In genomic region chr9:135501261-135502167, GRCh38 we compare ENCODE assay signal across 9 cellular contexts. TPM values are rescaled to one million over a fixed set of nuclear protein-coding genes. Genes with fewer than 3 reads are reported as not detected.
DNase-seq lines count a peak whose midpoint lies in the region; ATAC-seq, FAIRE-seq and TF ChIP-seq lines count a peak whose summit lies in the region.
"Had no signal": no experiment of that assay in that cellular context is flagged by ENCODE, and none has a peak within 500 bp of the region (broad histone marks: within the 10 kb centered on the region; RNA-seq: fewer than 3 reads in every experiment).

No MANE protein-coding gene starts in this region.

- no peak overlapping the region for H3K27ac Mint-ChIP-seq in astrocyte (ENCODE audit: unreplicated experiment)

- peak overlapping the region; percentile 89 for H3K4me3 Mint-ChIP-seq in astrocyte (ENCODE audit: unreplicated experiment)

- DNase-seq in COLO829 (ENCODE audit: low spot score): peak; percentile 45
- peak in 1 of 2 experiments; percentile 59 for DNase-seq in HL-60 (ENCODE audit: low read depth in 1 of 2, low spot score in 1 of 2)
- DNase-seq in astrocyte (ENCODE audit: low read depth): no peak
- DNase-seq in iPS-NIHi7 (ENCODE audit: extremely low spot score): peak; percentile 76
- no peak for DNase-seq in effector CD8-positive, alpha-beta T cell (lab: John Stamatoyannopoulos, UW)

- peak overlapping the region; percentile 87 for H2AFZ ChIP-seq in astrocyte (ENCODE audit: low read depth, low read length)

- H3K36me3 ChIP-seq in astrocyte (ENCODE audit: insufficient read depth, low read length): no peaks in the 10 kb centered on the region
- H3K36me3 ChIP-seq in stomach smooth muscle (ENCODE audit: control insufficient read depth in 2 of 2, insufficient read depth in 2 of 2, low read length in 2 of 2): peaks cover 8 to 25% of the 10 kb centered on the region in 2 donors

- H3K4me3 ChIP-seq in HL-60 (replicated peaks; ENCODE audit: insufficient read depth, low read length) (peak overlapping the region; percentile 88), astrocyte (ENCODE audit: insufficient read depth, low read depth, low read length) (peak overlapping the region; percentile 68), stomach smooth muscle (ENCODE audit: low read length in 2 of 2) (peak overlapping the region; percentile 86 to 88)

- peak overlapping the region; percentile 90 for H3K27ac ChIP-seq in HL-60 (replicated peaks)
- peak overlapping the region; percentile 66 for H3K27ac ChIP-seq in astrocyte (ENCODE audit: low read depth, low read length)
- H3K27ac ChIP-seq in stomach smooth muscle (ENCODE audit: low read length): no peak overlapping the region

- H3K4me1 ChIP-seq in astrocyte (ENCODE audit: insufficient read depth, low read length): peaks cover 14% of the 10 kb centered on the region
- H3K4me1 ChIP-seq in stomach smooth muscle (ENCODE audit: control insufficient read depth, insufficient read depth, low read length): peaks cover 27% of the 10 kb centered on the region

- peaks cover 11% of the 10 kb centered on the region for H3K36me3 Mint-ChIP-seq in astrocyte (ENCODE audit: low read depth, unreplicated experiment)

- no peak for FAIRE-seq in astrocyte (lab: Jason Lieb, UNC)

- H3K27me3 ChIP-seq in HL-60 (ENCODE audit: insufficient read depth, poor library complexity, severe bottlenecking) (no peaks in the 10 kb centered on the region), astrocyte (ENCODE audit: insufficient read depth, low read length) (no peaks in the 10 kb centered on the region), stomach smooth muscle (ENCODE audit: control insufficient read depth in 1 of 2, insufficient read depth in 2 of 2, low read length in 2 of 2) (no peaks in the 10 kb centered on the region)

- H3K9ac ChIP-seq in astrocyte (ENCODE audit: low read length) (peak overlapping the region; percentile 89), stomach smooth muscle (ENCODE audit: low read length in 2 of 2) (peak overlapping the region; percentile 73 to 84)

- H4K20me1 ChIP-seq in astrocyte (ENCODE audit: insufficient read depth, low read length): peaks cover 41% of the 10 kb centered on the region

- no peaks in the 10 kb centered on the region for H3K9me3 Mint-ChIP-seq in astrocyte (ENCODE audit: unreplicated experiment)

- no peak for ATAC-seq in HG03280 (IDR thresholded peaks at IDR 0.05; ENCODE audit: unreplicated experiment)
- no peak for ATAC-seq in HG03457 (IDR thresholded peaks at IDR 0.05; ENCODE audit: unreplicated experiment)

- TF ChIP-seq CTCF in HL-60 (IDR thresholded peaks at IDR 0.05; ENCODE audit: insufficient read depth, low read length) (no peak), astrocyte (IDR thresholded peaks at IDR 0.05; ENCODE audit: insufficient read depth, low read depth, low read length) (no peak)

- peaks cover 7% of the 10 kb centered on the region for H3K4me1 Mint-ChIP-seq in astrocyte (ENCODE audit: low read depth, unreplicated experiment)

- peak overlapping the region; percentile 93 for H3K4me2 ChIP-seq in astrocyte (ENCODE audit: low read length)

- H3K9me3 ChIP-seq in astrocyte (ENCODE audit: insufficient read depth, low read depth, low read length) (no peaks in the 10 kb centered on the region), stomach smooth muscle (ENCODE audit: control insufficient read depth in 2 of 2, low read length in 2 of 2) (no peaks in the 10 kb centered on the region)

- H3K79me2 ChIP-seq in astrocyte (ENCODE audit: insufficient read depth, low read length): peaks cover 27% of the 10 kb centered on the region

- H3K27me3 Mint-ChIP-seq in astrocyte (ENCODE audit: low read depth, unreplicated experiment): no peaks in the 10 kb centered on the region

RNA-seq across cellular contexts. Expression of gene MRPS2, which starts 1.0 kb away (rescaled TPM):
- total RNA-seq in astrocyte: 35.8 and 38.6 TPM in 2 replicates

RNA-seq across cellular contexts. Expression of gene LCN1, which starts 19.7 kb away (rescaled TPM):
- not detected in 2 replicates for total RNA-seq in astrocyte
- total RNA-seq: LHCN-M2 had no signal

RNA-seq across cellular contexts. Expression of gene PPP1R26, which starts 21.9 kb away (rescaled TPM):
- 10.6 and 11.3 TPM in 2 replicates for total RNA-seq in astrocyte

RNA-seq across cellular contexts. Expression of gene OBP2A, which starts 44.4 kb away (rescaled TPM):
- total RNA-seq in astrocyte: not detected in 2 replicates
- total RNA-seq: LHCN-M2 had no signal

Comparison
In these comparisons a context has a peak if more than half of its experiments do, and no peak if none do; other contexts are left out.
1. DNase-seq: peak in COLO829 (single experiment) and iPS-NIHi7 (single experiment); none in astrocyte (single experiment) and effector CD8-positive, alpha-beta T cell (single experiment).
2. Peak in every context shown above with its lines, with median percentiles within 50 percentile points of each other: H3K4me3 ChIP-seq.